8 cellular contexts compared by ENCODE assay signal in genomic region chr13:95300625-95301134, GRCh38. TPM values are rescaled to one million over a fixed set of nuclear protein-coding genes. Genes with fewer than 3 reads are reported as not detected.
DNase-seq lines count a peak whose midpoint lies in the region; ATAC-seq and TF ChIP-seq lines count a peak whose summit lies in the region.

No MANE protein-coding gene starts in this region.

- no peaks in the 10 kb centered on the region for H3K36me3 ChIP-seq in CD8-positive, alpha-beta memory T cell (ENCODE audit: insufficient read depth, low read length)
- no peaks in the 10 kb centered on the region for H3K36me3 ChIP-seq in parathyroid adenoma (ENCODE audit: control insufficient read depth, insufficient read depth, low read length)

- H3K4me2 ChIP-seq in parathyroid adenoma (ENCODE audit: low read length) = peak overlapping the region; percentile 89

- peaks cover 23 to 35% (median 33%) of the 10 kb centered on the region in 3 donors for H3K4me1 Mint-ChIP-seq in CD8-positive, alpha-beta memory T cell
- H3K4me1 Mint-ChIP-seq in activated naive CD4-positive, alpha-beta T cell treated with anti-CD3 and anti-CD28 coated beads, Interleukin-2, amount 10 ng/mL, durations not matched to agents 7 days and 5 days = peaks cover 21% of the 10 kb centered on the region

- peak overlapping the region; percentile 62 for H3K4me3 ChIP-seq in CD8-positive, alpha-beta memory T cell (ENCODE audit: low read length)
- H3K4me3 ChIP-seq in parathyroid adenoma (ENCODE audit: low read depth, low read length) = peak overlapping the region; percentile 67

- H3K9me3 ChIP-seq in CD8-positive, alpha-beta memory T cell (ENCODE audit: low read length) = no peaks in the 10 kb centered on the region
- H3K9me3 ChIP-seq in parathyroid adenoma (ENCODE audit: control insufficient read depth, low read length) = no peaks in the 10 kb centered on the region

- peaks cover 13% of the 10 kb centered on the region for H3K4me1 ChIP-seq in CD8-positive, alpha-beta memory T cell (ENCODE audit: insufficient read depth, low read length)
- no peaks in the 10 kb centered on the region for H3K4me1 ChIP-seq in parathyroid adenoma

- intact Hi-C loops in Right ventricle myocardium superior (cut with DNase I) = no loop called here

- H3K36me3 Mint-ChIP-seq in CD8-positive, alpha-beta memory T cell = peaks cover 0 to 3% (median 0%) of the 10 kb centered on the region in 3 donors
- no peaks in the 10 kb centered on the region for H3K36me3 Mint-ChIP-seq in activated naive CD4-positive, alpha-beta T cell treated with anti-CD3 and anti-CD28 coated beads, Interleukin-2, amount 10 ng/mL, durations not matched to agents 7 days and 5 days

- peak overlapping the region; percentile 46 for H3K9ac ChIP-seq in parathyroid adenoma

- H3K27me3 ChIP-seq in CD8-positive, alpha-beta memory T cell (ENCODE audit: insufficient read depth, low read length, poor library complexity, severe bottlenecking) = no peaks in the 10 kb centered on the region
- no peaks in the 10 kb centered on the region for H3K27me3 ChIP-seq in parathyroid adenoma (ENCODE audit: control insufficient read depth, insufficient read depth, low read length)

- ATAC-seq in GM19372 (IDR thresholded peaks at IDR 0.05; ENCODE audit: low read depth, unreplicated experiment) = peak; percentile 36
- ATAC-seq in HG03442 (IDR thresholded peaks at IDR 0.05; ENCODE audit: unreplicated experiment) = peak; percentile 42
- ATAC-seq in Right ventricle myocardium superior (ENCODE audit: poor library complexity) = peak; percentile 39

- TF ChIP-seq CTCF in parathyroid adenoma (IDR thresholded peaks at IDR 0.05) = peak; percentile 17

- peak; percentile 23 to 60 (median 25) for DNase-seq in CD8-positive, alpha-beta memory T cell
- DNase-seq in RPMI8226 (peak; percentile 61), Right ventricle myocardium superior (peak; percentile 65), superior temporal gyrus (ENCODE audit: extremely low spot score) (no peak)
- peak; percentile 60 for DNase-seq in activated naive CD4-positive, alpha-beta T cell treated with anti-CD3 and anti-CD28 coated beads, Interleukin-2, amount 10 ng/mL, durations not matched to agents 7 days and 5 days

- H3K9me3 Mint-ChIP-seq in CD8-positive, alpha-beta memory T cell = no peaks in the 10 kb centered on the region
- H3K9me3 Mint-ChIP-seq in activated naive CD4-positive, alpha-beta T cell treated with anti-CD3 and anti-CD28 coated beads, Interleukin-2, amount 10 ng/mL, durations not matched to agents 7 days and 5 days = no peaks in the 10 kb centered on the region

- POLR2A ChIA-PET in CD8-positive, alpha-beta memory T cell (lab: Charles Lee) = no interaction called here

- peaks cover 0 to 5% of the 10 kb centered on the region in 2 donors for H3K27me3 Mint-ChIP-seq in CD8-positive, alpha-beta memory T cell
- peaks cover 19% of the 10 kb centered on the region for H3K27me3 Mint-ChIP-seq in activated naive CD4-positive, alpha-beta T cell treated with anti-CD3 and anti-CD28 coated beads, Interleukin-2, amount 10 ng/mL, durations not matched to agents 7 days and 5 days

- peak overlapping the region; percentile 89 to 96 (median 90) for H3K4me3 Mint-ChIP-seq in CD8-positive, alpha-beta memory T cell
- peak overlapping the region; percentile 77 for H3K4me3 Mint-ChIP-seq in activated naive CD4-positive, alpha-beta T cell treated with anti-CD3 and anti-CD28 coated beads, Interleukin-2, amount 10 ng/mL, durations not matched to agents 7 days and 5 days

- H3K79me2 ChIP-seq in parathyroid adenoma = peaks cover 2% of the 10 kb centered on the region

- peak overlapping the region in 7 of 8 donors; percentile 41 to 90 (median 78) for H3K27ac Mint-ChIP-seq in CD8-positive, alpha-beta memory T cell
- H3K27ac Mint-ChIP-seq in activated naive CD4-positive, alpha-beta T cell treated with anti-CD3 and anti-CD28 coated beads, Interleukin-2, amount 10 ng/mL, durations not matched to agents 7 days and 5 days = no peak overlapping the region

- CTCF ChIA-PET in CD8-positive, alpha-beta memory T cell (lab: Charles Lee) = interaction anchor here (1.0 to 7.6 kb wide), 3 partner anchors 20 to 103 kb away, joined by 3 to 60 read pairs (median 3); no protein-coding TSS in a partner anchor
- CTCF ChIA-PET in activated naive CD4-positive, alpha-beta T cell treated with anti-CD3 and anti-CD28 coated beads, Interleukin-2, amount 10 ng/mL, durations not matched to agents 7 days and 5 days (lab: Charles Lee) = interaction anchor here (1.0 to 1.1 kb wide), 2 partner anchors 80 to 177 kb away, joined by 3 read pairs; no protein-coding TSS in a partner anchor

- H3K27ac ChIP-seq in CD8-positive, alpha-beta memory T cell (ENCODE audit: low read depth, low read length) = peak overlapping the region; percentile 25
- peak overlapping the region; percentile 82 for H3K27ac ChIP-seq in parathyroid adenoma

- peak overlapping the region; percentile 77 for H2AFZ ChIP-seq in parathyroid adenoma

RNA-seq across cellular contexts. Expression of gene ABCC4, which starts 0.6 kb away (rescaled TPM):
- total RNA-seq in CD8-positive, alpha-beta memory T cell = 10 to 100 TPM; 11.2 to 12.5 TPM
- polyA plus RNA-seq in CD8-positive, alpha-beta memory T cell = 3.0 TPM
- 2.5 TPM for total RNA-seq in Right ventricle myocardium superior
